8 cellular contexts compared by ENCODE assay signal in genomic region chr19:58395220-58395978, GRCh38. TPM values are rescaled to one million over a fixed set of nuclear protein-coding genes. Genes with fewer than 3 reads are reported as not detected.
DNase-seq lines count a peak whose midpoint lies in the region; ATAC-seq and TF ChIP-seq lines count a peak whose summit lies in the region.

RNF225 (plus strand) TSS chr19:58395656; CDS start chr19:58396090, 434 bp downstream.

- peaks cover 0 to 5% of the 10 kb centered on the region in 2 donors for H3K9me3 ChIP-seq in lung (ENCODE audit: control insufficient read depth in 2 of 2, insufficient read depth in 1 of 2, low read length in 1 of 2)

- peaks cover 0 to 9% of the 10 kb centered on the region in 2 donors for H3K4me1 ChIP-seq in lung (ENCODE audit: control insufficient read depth in 2 of 2, insufficient read depth in 2 of 2, low read length in 2 of 2)

- H3K4me1 Mint-ChIP-seq in HFFc6 (ENCODE audit: low read depth), result peaks cover 12% of the 10 kb centered on the region

- H3K36me3 ChIP-seq in lung (ENCODE audit: control insufficient read depth in 2 of 2, insufficient read depth in 2 of 2, low read length in 2 of 2), result peaks cover 22 to 26% of the 10 kb centered on the region in 2 donors

- H3K27me3 ChIP-seq in lung (ENCODE audit: control insufficient read depth, insufficient read depth), result no peaks in the 10 kb centered on the region

- H3K4me3 ChIP-seq in lung, result peak within 1 kb of the TSS; percentile 12

- DNase-seq in DMS53 treated with DMSO at 0.1 percent for 48 hours (lab: John Stamatoyannopoulos, UW; ENCODE audit: unreplicated experiment) (peak; percentile 73), HFFc6 (no peak), T47D (ENCODE audit: low read depth in 1 of 2, low spot score in 1 of 2) (peak; percentile 92 to 96), lung (ENCODE audit: low spot score) (no peak), mucosa of gallbladder (ENCODE audit: low spot score) (no peak)

- no peaks in the 10 kb centered on the region for H3K9me3 Mint-ChIP-seq in HFFc6

- in situ Hi-C loops in T47D (cut with HindIII; ENCODE audit: low pct_unique_long_range_greater_than_20kb, low sequenced_read_pairs), result no loop called here

- peaks cover 28% of the 10 kb centered on the region for H3K36me3 Mint-ChIP-seq in HFFc6 (ENCODE audit: low read depth)

- TF ChIP-seq CTCF in HFFc6 (IDR thresholded peaks at IDR 0.05) (no peak), lung (IDR thresholded peaks at IDR 0.05; ENCODE audit: control extremely low read depth, extremely low read depth) (no peak)

- WGBS in lung, 2 donors, result 39 to 41% methylated on average over 20 to 21 of the region's 21 CpGs

- ATAC-seq in lung (ENCODE audit: insufficient read depth, low FRiP score) (peak; percentile 36), GM21447 (IDR thresholded peaks at IDR 0.05; ENCODE audit: unreplicated experiment) (no peak), HG03460 (IDR thresholded peaks at IDR 0.05; ENCODE audit: unreplicated experiment) (no peak), GM21723 (IDR thresholded peaks at IDR 0.05; ENCODE audit: unreplicated experiment) (no peak)

- peaks cover 7% of the 10 kb centered on the region; the same call in 1 of the 2 replicates for H3K27me3 Mint-ChIP-seq in HFFc6 (ENCODE audit: insufficient read depth)

- no peak within 1 kb of the TSS for H3K4me3 Mint-ChIP-seq in HFFc6

- H3K27ac Mint-ChIP-seq in HFFc6, result peak within 1 kb of the TSS; percentile 54

- H3K27ac ChIP-seq in lung (ENCODE audit: low read depth in 1 of 2, low read length in 1 of 2), result no peak within 1 kb of the TSS

RNA-seq across cellular contexts. Expression of gene RNF225, which starts in this region (rescaled TPM):
- under 1 TPM in 2 of 6 experiments, not detected in 4; 0.26 to 0.39 TPM for total RNA-seq in HFFc6 (2021; fragmentation: NEBNext Ultra II Directional; extraction: Animal tissue kit (Norgen Biotek cat#: 25700))
- total RNA-seq in lung (1 to 10 TPM in 1 of 2 donors, under 1 TPM in 1; 0.26 to 1.5 TPM), mucosa of gallbladder (not detected)
- under 1 TPM in 1 of 2 donors, not detected in 1; 0.14 TPM for polyA plus RNA-seq in lung

Comparison
In these comparisons a context has a peak if more than half of its experiments do, and no peak if none do; other contexts are left out.
1. DNase-seq: peak in DMS53 treated with DMSO at 0.1 percent for 48 hours (single experiment) and T47D (2 of 2); none in HFFc6 (single experiment), lung (single experiment) and mucosa of gallbladder (single experiment).